1 cellular context compared by ENCODE assay signal in the genomic region with DNA sequence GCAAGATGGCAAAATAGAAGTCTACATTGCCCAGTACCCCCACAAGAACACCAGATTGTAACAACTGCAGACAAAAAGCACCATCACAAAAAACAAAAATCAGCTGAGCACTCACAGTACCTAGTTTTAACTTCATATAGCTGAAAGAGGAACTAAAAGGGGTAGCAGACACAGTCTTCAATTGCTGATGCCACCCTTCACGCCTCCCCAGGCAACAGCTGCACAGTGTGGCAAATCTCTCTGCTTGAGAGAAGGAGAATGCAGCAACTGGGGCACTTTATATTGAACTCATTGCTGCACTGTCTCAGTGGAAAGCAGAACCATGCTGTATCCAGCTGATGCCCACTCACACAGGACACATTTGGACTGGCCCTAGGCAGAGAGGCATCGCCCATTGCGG.
TF ChIP-seq lines count a peak whose summit lies in the region.

No MANE protein-coding gene starts in this region.

TF ChIP-seq in H1, 55 proteins besides CTCF, POLR2A, EP300 and RAD21:
- TF ChIP-seq TEAD4 (IDR thresholded peaks at IDR 0.05; ENCODE audit: low read depth, low read length) = no peak
- no peak for TF ChIP-seq SP2 (IDR thresholded peaks at IDR 0.05; ENCODE audit: low read length)
- TF ChIP-seq, protein P1, sequence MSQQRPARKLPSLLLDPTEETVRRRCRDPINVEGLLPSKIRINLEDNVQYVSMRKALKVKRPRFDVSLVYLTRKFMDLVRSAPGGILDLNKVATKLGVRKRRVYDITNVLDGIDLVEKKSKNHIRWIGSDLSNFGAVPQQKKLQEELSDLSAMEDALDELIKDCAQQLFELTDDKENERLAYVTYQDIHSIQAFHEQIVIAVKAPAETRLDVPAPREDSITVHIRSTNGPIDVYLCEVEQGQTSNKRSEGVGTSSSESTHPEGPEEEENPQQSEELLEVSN (IDR thresholded peaks at IDR 0.05) = no peak
- TF ChIP-seq, protein P2, sequence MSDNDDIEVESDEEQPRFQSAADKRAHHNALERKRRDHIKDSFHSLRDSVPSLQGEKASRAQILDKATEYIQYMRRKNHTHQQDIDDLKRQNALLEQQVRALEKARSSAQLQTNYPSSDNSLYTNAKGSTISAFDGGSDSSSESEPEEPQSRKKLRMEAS (IDR thresholded peaks at IDR 0.05) = no peak
- TF ChIP-seq JUN (IDR thresholded peaks at IDR 0.05; ENCODE audit: low read depth, low read length) = no peak
- no peak for TF ChIP-seq HDAC2 (IDR thresholded peaks at IDR 0.05; ENCODE audit: borderline replicate concordance in 1 of 2, low read depth in 2 of 2, low read length in 2 of 2)
- TF ChIP-seq, protein P3, sequence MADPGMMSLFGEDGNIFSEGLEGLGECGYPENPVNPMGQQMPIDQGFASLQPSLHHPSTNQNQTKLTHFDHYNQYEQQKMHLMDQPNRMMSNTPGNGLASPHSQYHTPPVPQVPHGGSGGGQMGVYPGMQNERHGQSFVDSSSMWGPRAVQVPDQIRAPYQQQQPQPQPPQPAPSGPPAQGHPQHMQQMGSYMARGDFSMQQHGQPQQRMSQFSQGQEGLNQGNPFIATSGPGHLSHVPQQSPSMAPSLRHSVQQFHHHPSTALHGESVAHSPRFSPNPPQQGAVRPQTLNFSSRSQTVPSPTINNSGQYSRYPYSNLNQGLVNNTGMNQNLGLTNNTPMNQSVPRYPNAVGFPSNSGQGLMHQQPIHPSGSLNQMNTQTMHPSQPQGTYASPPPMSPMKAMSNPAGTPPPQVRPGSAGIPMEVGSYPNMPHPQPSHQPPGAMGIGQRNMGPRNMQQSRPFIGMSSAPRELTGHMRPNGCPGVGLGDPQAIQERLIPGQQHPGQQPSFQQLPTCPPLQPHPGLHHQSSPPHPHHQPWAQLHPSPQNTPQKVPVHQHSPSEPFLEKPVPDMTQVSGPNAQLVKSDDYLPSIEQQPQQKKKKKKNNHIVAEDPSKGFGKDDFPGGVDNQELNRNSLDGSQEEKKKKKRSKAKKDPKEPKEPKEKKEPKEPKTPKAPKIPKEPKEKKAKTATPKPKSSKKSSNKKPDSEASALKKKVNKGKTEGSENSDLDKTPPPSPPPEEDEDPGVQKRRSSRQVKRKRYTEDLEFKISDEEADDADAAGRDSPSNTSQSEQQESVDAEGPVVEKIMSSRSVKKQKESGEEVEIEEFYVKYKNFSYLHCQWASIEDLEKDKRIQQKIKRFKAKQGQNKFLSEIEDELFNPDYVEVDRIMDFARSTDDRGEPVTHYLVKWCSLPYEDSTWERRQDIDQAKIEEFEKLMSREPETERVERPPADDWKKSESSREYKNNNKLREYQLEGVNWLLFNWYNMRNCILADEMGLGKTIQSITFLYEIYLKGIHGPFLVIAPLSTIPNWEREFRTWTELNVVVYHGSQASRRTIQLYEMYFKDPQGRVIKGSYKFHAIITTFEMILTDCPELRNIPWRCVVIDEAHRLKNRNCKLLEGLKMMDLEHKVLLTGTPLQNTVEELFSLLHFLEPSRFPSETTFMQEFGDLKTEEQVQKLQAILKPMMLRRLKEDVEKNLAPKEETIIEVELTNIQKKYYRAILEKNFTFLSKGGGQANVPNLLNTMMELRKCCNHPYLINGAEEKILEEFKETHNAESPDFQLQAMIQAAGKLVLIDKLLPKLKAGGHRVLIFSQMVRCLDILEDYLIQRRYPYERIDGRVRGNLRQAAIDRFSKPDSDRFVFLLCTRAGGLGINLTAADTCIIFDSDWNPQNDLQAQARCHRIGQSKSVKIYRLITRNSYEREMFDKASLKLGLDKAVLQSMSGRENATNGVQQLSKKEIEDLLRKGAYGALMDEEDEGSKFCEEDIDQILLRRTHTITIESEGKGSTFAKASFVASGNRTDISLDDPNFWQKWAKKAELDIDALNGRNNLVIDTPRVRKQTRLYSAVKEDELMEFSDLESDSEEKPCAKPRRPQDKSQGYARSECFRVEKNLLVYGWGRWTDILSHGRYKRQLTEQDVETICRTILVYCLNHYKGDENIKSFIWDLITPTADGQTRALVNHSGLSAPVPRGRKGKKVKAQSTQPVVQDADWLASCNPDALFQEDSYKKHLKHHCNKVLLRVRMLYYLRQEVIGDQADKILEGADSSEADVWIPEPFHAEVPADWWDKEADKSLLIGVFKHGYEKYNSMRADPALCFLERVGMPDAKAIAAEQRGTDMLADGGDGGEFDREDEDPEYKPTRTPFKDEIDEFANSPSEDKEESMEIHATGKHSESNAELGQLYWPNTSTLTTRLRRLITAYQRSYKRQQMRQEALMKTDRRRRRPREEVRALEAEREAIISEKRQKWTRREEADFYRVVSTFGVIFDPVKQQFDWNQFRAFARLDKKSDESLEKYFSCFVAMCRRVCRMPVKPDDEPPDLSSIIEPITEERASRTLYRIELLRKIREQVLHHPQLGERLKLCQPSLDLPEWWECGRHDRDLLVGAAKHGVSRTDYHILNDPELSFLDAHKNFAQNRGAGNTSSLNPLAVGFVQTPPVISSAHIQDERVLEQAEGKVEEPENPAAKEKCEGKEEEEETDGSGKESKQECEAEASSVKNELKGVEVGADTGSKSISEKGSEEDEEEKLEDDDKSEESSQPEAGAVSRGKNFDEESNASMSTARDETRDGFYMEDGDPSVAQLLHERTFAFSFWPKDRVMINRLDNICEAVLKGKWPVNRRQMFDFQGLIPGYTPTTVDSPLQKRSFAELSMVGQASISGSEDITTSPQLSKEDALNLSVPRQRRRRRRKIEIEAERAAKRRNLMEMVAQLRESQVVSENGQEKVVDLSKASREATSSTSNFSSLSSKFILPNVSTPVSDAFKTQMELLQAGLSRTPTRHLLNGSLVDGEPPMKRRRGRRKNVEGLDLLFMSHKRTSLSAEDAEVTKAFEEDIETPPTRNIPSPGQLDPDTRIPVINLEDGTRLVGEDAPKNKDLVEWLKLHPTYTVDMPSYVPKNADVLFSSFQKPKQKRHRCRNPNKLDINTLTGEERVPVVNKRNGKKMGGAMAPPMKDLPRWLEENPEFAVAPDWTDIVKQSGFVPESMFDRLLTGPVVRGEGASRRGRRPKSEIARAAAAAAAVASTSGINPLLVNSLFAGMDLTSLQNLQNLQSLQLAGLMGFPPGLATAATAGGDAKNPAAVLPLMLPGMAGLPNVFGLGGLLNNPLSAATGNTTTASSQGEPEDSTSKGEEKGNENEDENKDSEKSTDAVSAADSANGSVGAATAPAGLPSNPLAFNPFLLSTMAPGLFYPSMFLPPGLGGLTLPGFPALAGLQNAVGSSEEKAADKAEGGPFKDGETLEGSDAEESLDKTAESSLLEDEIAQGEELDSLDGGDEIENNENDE (IDR thresholded peaks at IDR 0.05; ENCODE audit: insufficient replicate concordance, low read length) = no peak
- TF ChIP-seq SP1 (IDR thresholded peaks at IDR 0.05; ENCODE audit: low read depth, low read length) = no peak
- no peak for TF ChIP-seq CBX5 (IDR thresholded peaks at IDR 0.05; ENCODE audit: low read depth, low read length)
- TF ChIP-seq, protein P4, sequence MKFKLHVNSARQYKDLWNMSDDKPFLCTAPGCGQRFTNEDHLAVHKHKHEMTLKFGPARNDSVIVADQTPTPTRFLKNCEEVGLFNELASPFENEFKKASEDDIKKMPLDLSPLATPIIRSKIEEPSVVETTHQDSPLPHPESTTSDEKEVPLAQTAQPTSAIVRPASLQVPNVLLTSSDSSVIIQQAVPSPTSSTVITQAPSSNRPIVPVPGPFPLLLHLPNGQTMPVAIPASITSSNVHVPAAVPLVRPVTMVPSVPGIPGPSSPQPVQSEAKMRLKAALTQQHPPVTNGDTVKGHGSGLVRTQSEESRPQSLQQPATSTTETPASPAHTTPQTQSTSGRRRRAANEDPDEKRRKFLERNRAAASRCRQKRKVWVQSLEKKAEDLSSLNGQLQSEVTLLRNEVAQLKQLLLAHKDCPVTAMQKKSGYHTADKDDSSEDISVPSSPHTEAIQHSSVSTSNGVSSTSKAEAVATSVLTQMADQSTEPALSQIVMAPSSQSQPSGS (IDR thresholded peaks at IDR 0.05; ENCODE audit: low read length) = no peak
- TF ChIP-seq KDM5A (IDR thresholded peaks at IDR 0.05; ENCODE audit: low read length) = no peak
- TF ChIP-seq GTF2F1 (IDR thresholded peaks at IDR 0.05; ENCODE audit: borderline replicate concordance, low read depth, low read length) = no peak
- TF ChIP-seq SAP30 (IDR thresholded peaks at IDR 0.05; ENCODE audit: insufficient read depth, insufficient replicate concordance, low read length) = no peak
- TF ChIP-seq CREB1 (IDR thresholded peaks at IDR 0.05) = no peak
- no peak for TF ChIP-seq EGR1 (IDR thresholded peaks at IDR 0.05; ENCODE audit: borderline replicate concordance, low read depth, low read length)
- TF ChIP-seq NRF1 (IDR thresholded peaks at IDR 0.05; ENCODE audit: low read depth, low read length) = no peak
- TF ChIP-seq POU5F1 (IDR thresholded peaks at IDR 0.05; ENCODE audit: low read depth, low read length) = no peak
